ENCODE assay signal across 9 cellular contexts in genomic region chr20:329325-329695, GRCh38. TPM values are rescaled to one million over a fixed set of nuclear protein-coding genes. Genes with fewer than 3 reads are reported as not detected.
DNase-seq lines count a peak whose midpoint lies in the region; ATAC-seq and TF ChIP-seq lines count a peak whose summit lies in the region.
"Had no signal": no experiment of that assay in that cellular context is flagged by ENCODE, and none has a peak within 500 bp of the region (broad histone marks: within the 10 kb centered on the region; RNA-seq: fewer than 3 reads in every experiment).

No MANE protein-coding gene starts in this region.

- no peak overlapping the region for H3K4me2 ChIP-seq in mesendoderm (ENCODE audit: low read length)

- TF ChIP-seq CTCF in CD8-positive, alpha-beta T cell (IDR thresholded peaks at IDR 0.05), result no peak

- no peaks in the 10 kb centered on the region for H3K36me3 Mint-ChIP-seq in CD8-positive, alpha-beta T cell
- no peaks in the 10 kb centered on the region for H3K36me3 Mint-ChIP-seq in T-cell

- H2BK5ac ChIP-seq in mesendoderm (ENCODE audit: low read length), result no peak overlapping the region

- no peaks in the 10 kb centered on the region for H3K9me3 Mint-ChIP-seq in CD8-positive, alpha-beta T cell
- H3K9me3 Mint-ChIP-seq in T-cell, result no peaks in the 10 kb centered on the region

- H3K18ac ChIP-seq in mesendoderm (ENCODE audit: low read length), result no peak overlapping the region

- H4K8ac ChIP-seq in mesendoderm (ENCODE audit: low read depth, low read length), result no peak overlapping the region

- H3K23ac ChIP-seq in mesendoderm (ENCODE audit: low read length), result no peak overlapping the region

- no peak overlapping the region for H2AK5ac ChIP-seq in mesendoderm (ENCODE audit: low read length)

- no peak overlapping the region for H3K27ac ChIP-seq in CD8-positive, alpha-beta T cell (ENCODE audit: low read depth, low read length)
- H3K27ac ChIP-seq in mesendoderm (ENCODE audit: low read depth, low read length), result no peak overlapping the region

- no CpG with 5 or more reads among the region's 4 CpGs for WGBS in mesendoderm (ENCODE audit: extremely low coverage, insufficient coverage, low lambda C conversion rate)

- H3K4me3 ChIP-seq in CD8-positive, alpha-beta T cell (ENCODE audit: low read depth, low read length), result no peak overlapping the region
- H3K4me3 ChIP-seq in mesendoderm (ENCODE audit: low read length), result no peak overlapping the region
- H3K4me3 ChIP-seq: ovary, SJCRH30 had no signal

- ATAC-seq in CD8-positive, alpha-beta T cell, result no peak
- ATAC-seq in T-cell (replicated peaks in 1 of 4), result no peak
- no peak for ATAC-seq in GM18909 (IDR thresholded peaks at IDR 0.05; ENCODE audit: poor library complexity, unreplicated experiment)
- ATAC-seq in GM18517 (IDR thresholded peaks at IDR 0.05; ENCODE audit: unreplicated experiment), result no peak

- no peak overlapping the region for H3K4ac ChIP-seq in mesendoderm (ENCODE audit: low read depth, low read length)

- H3K4me1 ChIP-seq in CD8-positive, alpha-beta T cell (ENCODE audit: insufficient read depth, low read length), result peaks cover 27% of the 10 kb centered on the region
- no peaks in the 10 kb centered on the region for H3K4me1 ChIP-seq in mesendoderm (ENCODE audit: control insufficient read depth, low read depth, low read length)

- no peak overlapping the region for H2BK120ac ChIP-seq in mesendoderm (ENCODE audit: low read depth, low read length)

- peak overlapping the region; percentile 16 for H3K9ac ChIP-seq in mesendoderm (ENCODE audit: low read length)

- no peak overlapping the region for H3K4me3 Mint-ChIP-seq in CD8-positive, alpha-beta T cell
- no peak overlapping the region for H3K4me3 Mint-ChIP-seq in T-cell

- H3K79me1 ChIP-seq in mesendoderm (ENCODE audit: low read length), result peaks cover 12% of the 10 kb centered on the region

- no peak overlapping the region for H2BK15ac ChIP-seq in mesendoderm (replicated peaks; ENCODE audit: low read depth)

- intact Hi-C loops in CD8-positive, alpha-beta T cell (cut with DNase I, micrococcal nuclease), result loop anchor here in 1 of 2 experiments (10.0 kb wide), 1 partner anchor 515 kb away; no protein-coding TSS in a partner anchor

- peak overlapping the region; percentile 92 for H3K27ac Mint-ChIP-seq in CD8-positive, alpha-beta T cell
- peak overlapping the region; percentile 79 to 84 for H3K27ac Mint-ChIP-seq in T-cell

- no peaks in the 10 kb centered on the region for H3K27me3 ChIP-seq in CD8-positive, alpha-beta T cell (ENCODE audit: insufficient read depth, low read length)
- H3K27me3 ChIP-seq in mesendoderm (ENCODE audit: insufficient read depth, low read length, poor library complexity), result no peaks in the 10 kb centered on the region
- H3K27me3 ChIP-seq: ovary, SJCRH30 had no signal

- POLR2A ChIA-PET in CD8-positive, alpha-beta T cell (lab: Charles Lee), result no interaction called here
- POLR2A ChIA-PET in T-cell (lab: Charles Lee), result no interaction called here

- H3K27me3 Mint-ChIP-seq in CD8-positive, alpha-beta T cell (ENCODE audit: low read depth), result no peaks in the 10 kb centered on the region
- no peaks in the 10 kb centered on the region for H3K27me3 Mint-ChIP-seq in T-cell

- H3K36me3 ChIP-seq in CD8-positive, alpha-beta T cell (ENCODE audit: insufficient read depth, low read length), result no peaks in the 10 kb centered on the region
- H3K36me3 ChIP-seq in mesendoderm (ENCODE audit: control insufficient read depth, insufficient read depth, low read length), result peaks cover 3% of the 10 kb centered on the region
- H3K36me3 ChIP-seq: ovary, SJCRH30 had no signal

- no peaks in the 10 kb centered on the region for H3K9me3 ChIP-seq in CD8-positive, alpha-beta T cell (ENCODE audit: low read length)
- H3K9me3 ChIP-seq: ovary, SJCRH30 had no signal

- H3K4me1 Mint-ChIP-seq in CD8-positive, alpha-beta T cell (ENCODE audit: low read depth), result peaks cover 38% of the 10 kb centered on the region
- H3K4me1 Mint-ChIP-seq in T-cell, result peaks cover 27 to 31% (median 30%) of the 10 kb centered on the region in 3 donors

- CTCF ChIA-PET in CD8-positive, alpha-beta T cell (lab: Charles Lee), result interaction anchor here (0.7 to 5.8 kb wide), 13 partner anchors 9 to 122 kb away, joined by 3 to 51 read pairs (median 5); partner anchors contain the start of gene NRSN2
- CTCF ChIA-PET in T-cell (lab: Charles Lee), result interaction anchor here in 1 of 2 donors (2.2 kb wide), 1 partner anchor 65 kb away, joined by 4 read pairs; no protein-coding TSS in a partner anchor

- no peak overlapping the region for H4K5ac ChIP-seq in mesendoderm (ENCODE audit: low read length)

- peaks cover 15% of the 10 kb centered on the region for H3K79me2 ChIP-seq in mesendoderm (ENCODE audit: control insufficient read depth, insufficient read depth, low read length)

- H3K56ac ChIP-seq in mesendoderm (ENCODE audit: low read length), result peak overlapping the region; percentile 46

- DNase-seq in CD8-positive, alpha-beta T cell, result no peak
- no peak for DNase-seq in T-cell
- DNase-seq in mesendoderm, result no peak
- no peak for DNase-seq in activated CD8-positive, alpha-beta memory T cell treated with anti-CD3 and anti-CD28 coated beads, Interleukin-2, amount 50 U/mL, for 48 hours
- DNase-seq: DMS79, ovary had no signal

RNA-seq across cellular contexts. Expression of gene SOX12, which starts 4.0 kb away (rescaled TPM):
- 10 to 100 TPM; 10.3 to 11.1 TPM for total RNA-seq in CD8-positive, alpha-beta T cell
- total RNA-seq in T-cell, result 10 to 100 TPM in 4 of 5 donors, 1 to 10 TPM in 1; 7.3 to 14.9 (median 11.4) TPM
- polyA plus RNA-seq in mesendoderm (2013, experiment 1 of 2), result 15.5 TPM
- polyA plus RNA-seq in mesendoderm (2013, experiment 2 of 2), result 15.5 TPM

RNA-seq across cellular contexts. Expression of gene NRSN2, which starts 17.6 kb away (rescaled TPM):
- 1 to 10 TPM; 1.3 to 1.4 TPM for total RNA-seq in CD8-positive, alpha-beta T cell
- total RNA-seq in T-cell, result 1 to 10 TPM in 4 of 5 donors, under 1 TPM in 1; 0.70 to 1.8 (median 1.3) TPM
- 10.5 TPM for polyA plus RNA-seq in mesendoderm (2013, experiment 1 of 2)
- polyA plus RNA-seq in mesendoderm (2013, experiment 2 of 2), result 10.6 TPM

RNA-seq across cellular contexts. Expression of gene ZCCHC3, which starts 31.9 kb away (rescaled TPM):
- 10 to 100 TPM; 21.8 to 22.0 TPM for total RNA-seq in CD8-positive, alpha-beta T cell
- 10 to 100 TPM; 16.7 to 30.2 (median 27.3) TPM for total RNA-seq in T-cell
- 26.5 TPM for polyA plus RNA-seq in mesendoderm (2013, experiment 1 of 2)
- polyA plus RNA-seq in mesendoderm (2013, experiment 2 of 2), result 26.9 TPM

RNA-seq across cellular contexts. Expression of gene C20orf96, which starts 38.8 kb away (rescaled TPM):
- 1 to 10 TPM; 1.9 to 2.6 TPM for total RNA-seq in CD8-positive, alpha-beta T cell
- 1 to 10 TPM; 2.5 to 3.2 (median 2.8) TPM for total RNA-seq in T-cell
- 8.2 TPM for polyA plus RNA-seq in mesendoderm (2013, experiment 1 of 2)
- 8.2 TPM for polyA plus RNA-seq in mesendoderm (2013, experiment 2 of 2)

RNA-seq across cellular contexts. Expression of gene TRIB3, which starts 51.2 kb away (rescaled TPM):
- 1 to 10 TPM; 2.5 to 2.7 TPM for total RNA-seq in CD8-positive, alpha-beta T cell
- total RNA-seq in T-cell, result 10 to 100 TPM in 3 of 5 donors, 1 to 10 TPM in 2; 3.2 to 19.2 (median 16.0) TPM
- 9.3 TPM for polyA plus RNA-seq in mesendoderm (2013, experiment 1 of 2)
- polyA plus RNA-seq in mesendoderm (2013, experiment 2 of 2), result 10.0 TPM
